17 cellular contexts compared by ENCODE assay signal in genomic region chr4:21749936-21750335, GRCh38.
"Had no signal": no experiment of that assay in that cellular context is flagged by ENCODE, and none has a peak within 500 bp of the region (broad histone marks: within the 10 kb centered on the region; RNA-seq: fewer than 3 reads in every experiment).

No MANE protein-coding gene starts in this region.

- H3K36me3 ChIP-seq: gastrocnemius medialis, left ventricle myocardium inferior, lower lobe of right lung, neutrophil, thyroid gland, uterus had no signal

- H3K27ac ChIP-seq: coronary artery, gastrocnemius medialis, left ventricle myocardium inferior, lower lobe of right lung, neutrophil, thyroid gland, uterus had no signal

- H3K27me3 ChIP-seq: gastrocnemius medialis, neutrophil, thyroid gland, uterus had no signal

- ATAC-seq: esophagus mucosa; gastrocnemius medialis; lower lobe of right lung; naive thymus-derived CD8-positive, alpha-beta T cell; right cardiac atrium had no signal

- H3K4me3 ChIP-seq: coronary artery, gastrocnemius medialis, left ventricle myocardium inferior, lower lobe of right lung, smooth muscle cell, thyroid gland, uterus had no signal

- H3K4me2 ChIP-seq: smooth muscle cell had no signal

- H3K9me3 ChIP-seq: gastrocnemius medialis, left ventricle myocardium inferior, lower lobe of right lung, neutrophil, thyroid gland, uterus had no signal

- DNase-seq: effector CD4-positive, alpha-beta T cell; gastrocnemius medialis; glutamatergic neuron; immature natural killer cell; left ventricle myocardium inferior; lower lobe of right lung; mesendoderm; naive thymus-derived CD8-positive, alpha-beta T cell; right cardiac atrium; stimulated activated CD4-positive, alpha-beta T cell treated with anti-CD3 and anti-CD28 coated beads, Interleukin-2, amount 100 ng/mL, for 48 hours; stimulated activated naive CD4-positive, alpha-beta T cell treated with Interleukin-2 at 50 U/mL for 16 hours; thyroid gland; uterus had no signal

- H3K4me1 ChIP-seq: gastrocnemius medialis, left ventricle myocardium inferior, lower lobe of right lung, thyroid gland, uterus had no signal
